ENCODE assay signal across 16 cellular contexts in the genomic region with DNA sequence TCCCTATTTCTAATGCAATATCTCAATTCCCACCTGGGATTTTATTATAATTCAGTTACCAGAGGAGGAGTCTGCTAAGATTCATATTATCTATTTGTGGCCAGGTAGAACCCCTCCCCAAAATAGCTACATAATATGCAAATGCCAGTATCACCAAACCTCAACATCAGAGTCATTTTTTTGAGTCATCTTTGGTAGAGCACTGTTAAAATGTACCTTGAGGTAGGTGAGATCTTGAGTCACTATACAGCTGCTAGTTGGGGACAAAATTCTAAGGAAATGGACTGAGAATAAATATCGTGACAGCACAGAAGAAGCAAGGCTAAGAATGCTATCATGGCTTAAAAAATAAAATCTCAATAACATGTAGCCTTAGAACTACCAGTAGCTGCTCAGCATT. TPM values are rescaled to one million over a fixed set of nuclear protein-coding genes. Genes with fewer than 3 reads are reported as not detected.
DNase-seq lines count a peak whose midpoint lies in the region; ATAC-seq and TF ChIP-seq lines count a peak whose summit lies in the region.
"Had no signal": no experiment of that assay in that cellular context is flagged by ENCODE, and none has a peak within 500 bp of the region (broad histone marks: within the 10 kb centered on the region; RNA-seq: fewer than 3 reads in every experiment).

No MANE protein-coding gene starts in this region.

- H3K9me3 Mint-ChIP-seq in activated T-cell treated with anti-CD3 and anti-CD28 coated beads, Interleukin-2, amount 50 U/mL, for 4 hours = no peaks in the 10 kb centered on the region
- no peaks in the 10 kb centered on the region for H3K9me3 Mint-ChIP-seq in activated T-cell treated with anti-CD3 and anti-CD28 coated beads, Interleukin-2, amount 50 U/mL, for 24 hours
- H3K9me3 Mint-ChIP-seq in activated T-helper 17 cell treated with anti-CD3 and anti-CD28 coated beads, Interleukin-2, amount 50 U/mL, for 72 hours = no peaks in the 10 kb centered on the region
- no peaks in the 10 kb centered on the region for H3K9me3 Mint-ChIP-seq in stimulated activated naive B cell treated with anti-CD40 and anti-IgM and Interleukin-4, amounts not matched to agents 10 μg/mL and 1 μg/mL and 100 μg/mL, for 72 hours
- H3K9me3 Mint-ChIP-seq: CD4-positive, alpha-beta T cell; GM23338; HFFc6 had no signal

- H3K36me3 Mint-ChIP-seq in activated T-cell treated with anti-CD3 and anti-CD28 coated beads, Interleukin-2, amount 50 U/mL, for 4 hours (ENCODE audit: insufficient read depth) = no peaks in the 10 kb centered on the region
- H3K36me3 Mint-ChIP-seq in activated T-cell treated with anti-CD3 and anti-CD28 coated beads, Interleukin-2, amount 50 U/mL, for 24 hours (ENCODE audit: low read depth) = no peaks in the 10 kb centered on the region
- no peaks in the 10 kb centered on the region for H3K36me3 Mint-ChIP-seq in activated T-helper 17 cell treated with anti-CD3 and anti-CD28 coated beads, Interleukin-2, amount 50 U/mL, for 72 hours (ENCODE audit: low read depth)
- H3K36me3 Mint-ChIP-seq in stimulated activated naive B cell treated with anti-CD40 and anti-IgM and Interleukin-4, amounts not matched to agents 10 μg/mL and 1 μg/mL and 100 μg/mL, for 72 hours = no peaks in the 10 kb centered on the region

- H3K4me1 Mint-ChIP-seq in activated T-cell treated with anti-CD3 and anti-CD28 coated beads, Interleukin-2, amount 50 U/mL, for 4 hours (ENCODE audit: low read depth) = peaks cover 32% of the 10 kb centered on the region
- peaks cover 43% of the 10 kb centered on the region for H3K4me1 Mint-ChIP-seq in activated T-cell treated with anti-CD3 and anti-CD28 coated beads, Interleukin-2, amount 50 U/mL, for 24 hours (ENCODE audit: low read depth)
- H3K4me1 Mint-ChIP-seq in activated T-helper 17 cell treated with anti-CD3 and anti-CD28 coated beads, Interleukin-2, amount 50 U/mL, for 72 hours = peaks cover 25% of the 10 kb centered on the region
- peaks cover 18 to 48% of the 10 kb centered on the region in 2 donors for H3K4me1 Mint-ChIP-seq in stimulated activated naive B cell treated with anti-CD40 and anti-IgM and Interleukin-4, amounts not matched to agents 10 μg/mL and 1 μg/mL and 100 μg/mL, for 72 hours

- no peaks in the 10 kb centered on the region for H3K4me1 ChIP-seq in foreskin keratinocyte
- H3K4me1 ChIP-seq: Caco-2 had no signal

- no peak for TF ChIP-seq CTCF in foreskin keratinocyte (conservative IDR thresholded peaks at IDR 0.05)

- DNase-seq in activated T-cell treated with anti-CD3 and anti-CD28 coated beads, Interleukin-2, amount 50 U/mL, for 4 hours = no peak
- DNase-seq in activated T-cell treated with anti-CD3 and anti-CD28 coated beads, Interleukin-2, amount 50 U/mL, for 24 hours = no peak
- DNase-seq in foreskin keratinocyte (no peak), NCI-H1694 treated with DMSO at 0.1 percent for 48 hours (lab: John Stamatoyannopoulos, UW) (no peak), NCI-H2171 treated with DMSO at 0.1 percent for 48 hours (lab: John Stamatoyannopoulos, UW) (no peak), AML-193 (lab: John Stamatoyannopoulos, UW) (no peak)
- no peak for DNase-seq in stimulated activated naive B cell treated with anti-CD40 and anti-IgM and Interleukin-4, amounts not matched to agents 10 μg/mL and 1 μg/mL and 100 μg/mL, for 72 hours
- DNase-seq: ACHN; Caco-2; CD4-positive, alpha-beta T cell; HFFc6; IMR-90 had no signal

- peak; percentile 25 to 26 for ATAC-seq in activated T-cell treated with anti-CD3 and anti-CD28 coated beads, Interleukin-2, amount 50 U/mL, for 4 hours
- peak; percentile 61 for ATAC-seq in activated T-helper 17 cell treated with anti-CD3 and anti-CD28 coated beads, Interleukin-2, amount 50 U/mL, for 72 hours (replicated peaks)
- no peak for ATAC-seq in foreskin keratinocyte
- peak; percentile 34 to 51 for ATAC-seq in stimulated activated naive B cell treated with anti-CD40 and anti-IgM and Interleukin-4, amounts not matched to agents 10 μg/mL and 1 μg/mL and 100 μg/mL, for 72 hours (replicated peaks)
- ATAC-seq: GM23338, HCT116 had no signal

- peaks cover 4% of the 10 kb centered on the region for H3K27me3 Mint-ChIP-seq in activated T-cell treated with anti-CD3 and anti-CD28 coated beads, Interleukin-2, amount 50 U/mL, for 4 hours (ENCODE audit: low read depth)
- no peaks in the 10 kb centered on the region for H3K27me3 Mint-ChIP-seq in activated T-cell treated with anti-CD3 and anti-CD28 coated beads, Interleukin-2, amount 50 U/mL, for 24 hours
- H3K27me3 Mint-ChIP-seq in activated T-helper 17 cell treated with anti-CD3 and anti-CD28 coated beads, Interleukin-2, amount 50 U/mL, for 72 hours = no peaks in the 10 kb centered on the region
- H3K27me3 Mint-ChIP-seq in stimulated activated naive B cell treated with anti-CD40 and anti-IgM and Interleukin-4, amounts not matched to agents 10 μg/mL and 1 μg/mL and 100 μg/mL, for 72 hours = peaks cover 33 to 36% of the 10 kb centered on the region in 2 donors
- H3K27me3 Mint-ChIP-seq: CD4-positive, alpha-beta T cell had no signal

- peaks cover 52% of the 10 kb centered on the region for H3K27me3 ChIP-seq in foreskin keratinocyte

- peak overlapping the region; percentile 27 for H3K27ac ChIP-seq in foreskin keratinocyte
- H3K27ac ChIP-seq: C4-2B had no signal

- H3K4me3 Mint-ChIP-seq in activated T-cell treated with anti-CD3 and anti-CD28 coated beads, Interleukin-2, amount 50 U/mL, for 4 hours = no peak overlapping the region
- no peak overlapping the region for H3K4me3 Mint-ChIP-seq in activated T-cell treated with anti-CD3 and anti-CD28 coated beads, Interleukin-2, amount 50 U/mL, for 24 hours
- H3K4me3 Mint-ChIP-seq in activated T-helper 17 cell treated with anti-CD3 and anti-CD28 coated beads, Interleukin-2, amount 50 U/mL, for 72 hours = no peak overlapping the region
- H3K4me3 Mint-ChIP-seq in stimulated activated naive B cell treated with anti-CD40 and anti-IgM and Interleukin-4, amounts not matched to agents 10 μg/mL and 1 μg/mL and 100 μg/mL, for 72 hours = no peak overlapping the region
- H3K4me3 Mint-ChIP-seq: CD4-positive, alpha-beta T cell; GM23338; HFFc6 had no signal

- no peak overlapping the region for H3K27ac Mint-ChIP-seq in activated T-cell treated with anti-CD3 and anti-CD28 coated beads, Interleukin-2, amount 50 U/mL, for 24 hours
- H3K27ac Mint-ChIP-seq in activated T-helper 17 cell treated with anti-CD3 and anti-CD28 coated beads, Interleukin-2, amount 50 U/mL, for 72 hours = no peak overlapping the region
- H3K27ac Mint-ChIP-seq in stimulated activated naive B cell treated with anti-CD40 and anti-IgM and Interleukin-4, amounts not matched to agents 10 μg/mL and 1 μg/mL and 100 μg/mL, for 72 hours = no peak overlapping the region
- H3K27ac Mint-ChIP-seq: CD4-positive, alpha-beta T cell; GM23338; HFFc6 had no signal

RNA-seq across cellular contexts. Expression of gene CRYGN, which starts 4.7 kb away (rescaled TPM):
- not detected for total RNA-seq in activated T-cell treated with anti-CD3 and anti-CD28 coated beads, Interleukin-2, amount 50 U/mL, for 4 hours
- not detected for total RNA-seq in activated T-helper 17 cell treated with anti-CD3 and anti-CD28 coated beads, Interleukin-2, amount 50 U/mL, for 72 hours
- not detected in 2 replicates for total RNA-seq in foreskin keratinocyte
- not detected in 2 replicates for polyA plus RNA-seq in foreskin keratinocyte
- total RNA-seq: Caco-2, HFFc6, IMR-90 had no signal
- polyA plus RNA-seq: IMR-90 had no signal

RNA-seq across cellular contexts. Expression of gene WDR86, which starts 34.8 kb away (rescaled TPM):
- under 1 TPM; 0.27 to 0.46 (median 0.37) TPM for total RNA-seq in activated T-cell treated with anti-CD3 and anti-CD28 coated beads, Interleukin-2, amount 50 U/mL, for 4 hours
- total RNA-seq in activated T-helper 17 cell treated with anti-CD3 and anti-CD28 coated beads, Interleukin-2, amount 50 U/mL, for 72 hours = under 1 TPM in 1 of 2 donors, not detected in 1; 0.45 TPM
- total RNA-seq in foreskin keratinocyte = not detected in 2 replicates
- polyA plus RNA-seq in foreskin keratinocyte = not detected in 2 replicates
- total RNA-seq: HFFc6, IMR-90 had no signal
- polyA plus RNA-seq: IMR-90 had no signal
